Comparison of ENCODE assay signal across 8 cellular contexts in genomic region chr11:19953909-19954308, GRCh38.
A peak's percentile ranks its signal among the peaks of the same experiment; 100 is the strongest.
DNase-seq lines count a peak whose midpoint lies in the region; ATAC-seq and TF ChIP-seq lines count a peak whose summit lies in the region.

No MANE protein-coding gene starts in this region.

- no peaks in the 10 kb centered on the region for H3K36me3 Mint-ChIP-seq in CD8-positive, alpha-beta T cell
- H3K36me3 Mint-ChIP-seq in CD4-positive, alpha-beta memory T cell: peaks cover 0 to 6% of the 10 kb centered on the region in 2 donors

- in situ Hi-C loops in T47D (cut with HindIII; ENCODE audit: low pct_unique_long_range_greater_than_20kb, low sequenced_read_pairs): no loop called here

- no peak overlapping the region for H3K4me3 Mint-ChIP-seq in CD8-positive, alpha-beta T cell
- no peak overlapping the region for H3K4me3 Mint-ChIP-seq in CD4-positive, alpha-beta memory T cell

- DNase-seq in DMS114 treated with DMSO at 0.1 percent for 48 hours (lab: John Stamatoyannopoulos, UW; ENCODE audit: unreplicated experiment): peak; percentile 9
- DNase-seq in NCI-H146 (lab: John Stamatoyannopoulos, UW): peak; percentile 68
- peak; percentile 43 to 79 for DNase-seq in T47D (ENCODE audit: low read depth in 1 of 2, low spot score in 1 of 2)
- peak; percentile 75 for DNase-seq in kidney glomerular epithelial cell (lab: John Stamatoyannopoulos, UW)
- DNase-seq in CD8-positive, alpha-beta T cell: no peak
- DNase-seq in CD4-positive, alpha-beta memory T cell: no peak
- no peak for DNase-seq in activated CD4-positive, alpha-beta T cell treated with anti-CD3 and anti-CD28 coated beads for 4 hours

- H3K4me1 ChIP-seq in CD8-positive, alpha-beta T cell (ENCODE audit: insufficient read depth, low read length): no peaks in the 10 kb centered on the region
- H3K4me1 ChIP-seq in CD4-positive, alpha-beta memory T cell (ENCODE audit: insufficient read depth, low read length): peaks cover 5% of the 10 kb centered on the region

- H3K27ac Mint-ChIP-seq in CD8-positive, alpha-beta T cell: no peak overlapping the region
- no peak overlapping the region for H3K27ac Mint-ChIP-seq in CD4-positive, alpha-beta memory T cell

- H3K27me3 ChIP-seq in CD8-positive, alpha-beta T cell (ENCODE audit: insufficient read depth, low read length): no peaks in the 10 kb centered on the region
- no peaks in the 10 kb centered on the region for H3K27me3 ChIP-seq in CD4-positive, alpha-beta memory T cell (ENCODE audit: insufficient read depth, low read length)

- H3K4me3 ChIP-seq in CD8-positive, alpha-beta T cell (ENCODE audit: low read depth, low read length): no peak overlapping the region
- H3K4me3 ChIP-seq in CD4-positive, alpha-beta memory T cell (ENCODE audit: low read length in 2 of 2): no peak overlapping the region

- TF ChIP-seq CTCF in CD8-positive, alpha-beta T cell (IDR thresholded peaks at IDR 0.05): no peak

- H3K27ac ChIP-seq in CD8-positive, alpha-beta T cell (ENCODE audit: low read depth, low read length): no peak overlapping the region
- H3K27ac ChIP-seq in CD4-positive, alpha-beta memory T cell (ENCODE audit: low read depth, low read length): no peak overlapping the region

- intact Hi-C loops in CD8-positive, alpha-beta T cell (cut with DNase I, micrococcal nuclease): loop anchor here (5.0 to 10.0 kb wide), 3 partner anchors 178 to 401 kb away; no protein-coding TSS in a partner anchor
- intact Hi-C loops in CD4-positive, alpha-beta memory T cell (cut with micrococcal nuclease): no loop called here

- CTCF ChIA-PET in CD8-positive, alpha-beta T cell (lab: Charles Lee): interaction anchor here (3.5 kb wide), 1 partner anchor 156 kb away, joined by 15 read pairs; no protein-coding TSS in a partner anchor
- CTCF ChIA-PET in CD4-positive, alpha-beta memory T cell (lab: Charles Lee; ENCODE audit: partially characterized antibody): interaction anchor here (1.4 kb wide), 1 partner anchor 10 kb away, joined by 6 read pairs; no protein-coding TSS in a partner anchor

- no peaks in the 10 kb centered on the region for H3K9me3 Mint-ChIP-seq in CD8-positive, alpha-beta T cell
- H3K9me3 Mint-ChIP-seq in CD4-positive, alpha-beta memory T cell: no peaks in the 10 kb centered on the region

- H3K9me3 ChIP-seq in CD8-positive, alpha-beta T cell (ENCODE audit: low read length): no peaks in the 10 kb centered on the region
- no peaks in the 10 kb centered on the region for H3K9me3 ChIP-seq in CD4-positive, alpha-beta memory T cell (ENCODE audit: control insufficient read depth in 1 of 2, low read length in 2 of 2)

- no peak for ATAC-seq in HG02759 (IDR thresholded peaks at IDR 0.05; ENCODE audit: unreplicated experiment)
- ATAC-seq in CD8-positive, alpha-beta T cell: no peak

- no peaks in the 10 kb centered on the region for H3K36me3 ChIP-seq in CD8-positive, alpha-beta T cell (ENCODE audit: insufficient read depth, low read length)
- H3K36me3 ChIP-seq in CD4-positive, alpha-beta memory T cell (ENCODE audit: insufficient read depth, low read length): no peaks in the 10 kb centered on the region

- peaks cover 13% of the 10 kb centered on the region for H3K27me3 Mint-ChIP-seq in CD8-positive, alpha-beta T cell (ENCODE audit: low read depth)
- H3K27me3 Mint-ChIP-seq in CD4-positive, alpha-beta memory T cell: peaks cover 3 to 7% of the 10 kb centered on the region in 2 donors

- H3K4me1 Mint-ChIP-seq in CD8-positive, alpha-beta T cell (ENCODE audit: low read depth): peaks cover 4% of the 10 kb centered on the region
- H3K4me1 Mint-ChIP-seq in CD4-positive, alpha-beta memory T cell: peaks cover 6 to 12% (median 7%) of the 10 kb centered on the region in 4 donors

- POLR2A ChIA-PET in CD8-positive, alpha-beta T cell (lab: Charles Lee): no interaction called here
- POLR2A ChIA-PET in CD4-positive, alpha-beta memory T cell (lab: Charles Lee; ENCODE audit: partially characterized antibody): no interaction called here

Comparison
In these comparisons a context has a peak if more than half of its experiments do, and no peak if none do; other contexts are left out.
1. DNase-seq: peak in DMS114 treated with DMSO at 0.1 percent for 48 hours (single experiment), NCI-H146 (single experiment), T47D (2 of 2) and kidney glomerular epithelial cell (single experiment); none in CD8-positive, alpha-beta T cell (0 of 7), CD4-positive, alpha-beta memory T cell (0 of 5) and activated CD4-positive, alpha-beta T cell treated with anti-CD3 and anti-CD28 coated beads for 4 hours (0 of 2).